8 cellular contexts compared by ENCODE assay signal in genomic region chr17:10295728-10296343, GRCh38.
DNase-seq lines count a peak whose midpoint lies in the region; ATAC-seq and TF ChIP-seq lines count a peak whose summit lies in the region.

No MANE protein-coding gene starts in this region.

- 0 out of 2 replicates have a peak overlapping the region, but pooled peaks have one; percentile 67 for H3K27ac Mint-ChIP-seq in GM23338
- no peak overlapping the region for H3K27ac Mint-ChIP-seq in stimulated activated effector memory CD8-positive, alpha-beta T cell treated with anti-CD3 and anti-CD28 coated beads, Interleukin-12 subunit alpha, Interleukin-12 subunit beta, amount 100 ng/mL, for 72 hours

- H3K9me3 Mint-ChIP-seq in GM23338 = peaks cover 3% of the 10 kb centered on the region; the same call in 1 of the 3 replicates
- no peaks in the 10 kb centered on the region for H3K9me3 Mint-ChIP-seq in stimulated activated effector memory CD8-positive, alpha-beta T cell treated with anti-CD3 and anti-CD28 coated beads, Interleukin-12 subunit alpha, Interleukin-12 subunit beta, amount 100 ng/mL, for 72 hours

- peaks cover 10% of the 10 kb centered on the region for H3K4me1 Mint-ChIP-seq in GM23338
- peaks cover 10% of the 10 kb centered on the region for H3K4me1 Mint-ChIP-seq in stimulated activated effector memory CD8-positive, alpha-beta T cell treated with anti-CD3 and anti-CD28 coated beads, Interleukin-12 subunit alpha, Interleukin-12 subunit beta, amount 100 ng/mL, for 72 hours

- no peak overlapping the region for H3K4me3 Mint-ChIP-seq in GM23338
- no peak overlapping the region for H3K4me3 Mint-ChIP-seq in stimulated activated effector memory CD8-positive, alpha-beta T cell treated with anti-CD3 and anti-CD28 coated beads, Interleukin-12 subunit alpha, Interleukin-12 subunit beta, amount 100 ng/mL, for 72 hours

- intact Hi-C loops in ascending aorta (cut with DNase I) = no loop called here

- H3K9me2 ChIP-seq in GM23338 (ENCODE audit: insufficient read depth) = 0 out of 2 replicates have a peak, but pooled peaks cover 11% of the 10 kb centered on the region

- H3K27me3 ChIP-seq in GM23338 (ENCODE audit: insufficient read depth) = no peaks in the 10 kb centered on the region
- H3K27me3 ChIP-seq in ascending aorta = no peaks in the 10 kb centered on the region

- no peaks in the 10 kb centered on the region for H3K36me3 ChIP-seq in GM23338 (ENCODE audit: insufficient read depth)
- no peaks in the 10 kb centered on the region for H3K36me3 ChIP-seq in ascending aorta

- no peaks in the 10 kb centered on the region for H3K36me3 Mint-ChIP-seq in GM23338 (ENCODE audit: low read depth)
- H3K36me3 Mint-ChIP-seq in stimulated activated effector memory CD8-positive, alpha-beta T cell treated with anti-CD3 and anti-CD28 coated beads, Interleukin-12 subunit alpha, Interleukin-12 subunit beta, amount 100 ng/mL, for 72 hours = no peaks in the 10 kb centered on the region

- no peaks in the 10 kb centered on the region for H3K79me2 ChIP-seq in GM23338 (replicated peaks; ENCODE audit: insufficient read depth)

- TF ChIP-seq CTCF in GM23338 (conservative IDR thresholded peaks at IDR 0.05; ENCODE audit: low read depth in 2 of 2) (peak; percentile 91 to 92), ascending aorta (IDR thresholded peaks at IDR 0.05) (peak in 2 of 3 experiments; percentile 9 to 42)

- no peaks in the 10 kb centered on the region for H3F3A ChIP-seq in GM23338 (replicated peaks; ENCODE audit: low read depth)

- peak; percentile 80 for DNase-seq in Daoy (ENCODE audit: low read depth)
- DNase-seq in GM23338 (ENCODE audit: low spot score) = peak; percentile 88
- DNase-seq in NOMO-1 treated with dmso at 0.1 percent for 144 hours (lab: John Stamatoyannopoulos, UW; ENCODE audit: unreplicated experiment) = peak; percentile 30
- DNase-seq in ascending aorta (ENCODE audit: low spot score in 2 of 2) = no peak
- peak; percentile 75 for DNase-seq in inferior parietal cortex (ENCODE audit: extremely low spot score)
- DNase-seq in stimulated activated effector memory CD8-positive, alpha-beta T cell treated with anti-CD3 and anti-CD28 coated beads, Interleukin-12 subunit alpha, Interleukin-12 subunit beta, amount 100 ng/mL, for 72 hours (ENCODE audit: low spot score in 2 of 2) = no peak
- no peak for DNase-seq in activated effector memory CD4-positive, alpha-beta T cell treated with Interleukin-2 at 50 U/mL for 16 hours

- H3K4me3 ChIP-seq in GM23338 = no peak overlapping the region
- H3K4me3 ChIP-seq in ascending aorta = no peak overlapping the region

- H3K27me3 Mint-ChIP-seq in GM23338 (ENCODE audit: insufficient read depth, low read depth, poor library complexity) = no peaks in the 10 kb centered on the region

- no peaks in the 10 kb centered on the region for H4K20me1 ChIP-seq in GM23338 (replicated peaks; ENCODE audit: insufficient read depth)

- peaks cover 7% of the 10 kb centered on the region; the same call in 1 of the 2 replicates for H3K4me1 ChIP-seq in GM23338 (ENCODE audit: insufficient read depth)
- H3K4me1 ChIP-seq in ascending aorta = no peaks in the 10 kb centered on the region

- ATAC-seq in GM23338 = peak; percentile 97
- peak; percentile 44 for ATAC-seq in stimulated activated effector memory CD8-positive, alpha-beta T cell treated with anti-CD3 and anti-CD28 coated beads, Interleukin-12 subunit alpha, Interleukin-12 subunit beta, amount 100 ng/mL, for 72 hours
- ATAC-seq in GM18858 (IDR thresholded peaks at IDR 0.05; ENCODE audit: unreplicated experiment) = no peak

- no peak overlapping the region for H3K4me2 ChIP-seq in GM23338

- no peak overlapping the region for H2AFZ ChIP-seq in GM23338

- H3K9me3 ChIP-seq in ascending aorta = no peaks in the 10 kb centered on the region

- no peak overlapping the region for H3K27ac ChIP-seq in GM23338 (ENCODE audit: low read depth)
- H3K27ac ChIP-seq in ascending aorta = no peak overlapping the region

TF ChIP-seq in GM23338, 12 proteins besides CTCF, POLR2A, EP300 and RAD21:
- TF ChIP-seq REST (IDR thresholded peaks at IDR 0.05; ENCODE audit: unreplicated experiment) = no peak
- TF ChIP-seq JUNB (IDR thresholded peaks at IDR 0.05; ENCODE audit: unreplicated experiment) = no peak
- no peak for TF ChIP-seq EZH2phosphoT487 (IDR thresholded peaks at IDR 0.05; ENCODE audit: unreplicated experiment)
- no peak for TF ChIP-seq ZNF331 (CRISPR knock-in tag; IDR thresholded peaks at IDR 0.05; ENCODE audit: low read depth)
- TF ChIP-seq ZNF114 (CRISPR knock-in tag; IDR thresholded peaks at IDR 0.05) = no peak
- TF ChIP-seq, protein P1, sequence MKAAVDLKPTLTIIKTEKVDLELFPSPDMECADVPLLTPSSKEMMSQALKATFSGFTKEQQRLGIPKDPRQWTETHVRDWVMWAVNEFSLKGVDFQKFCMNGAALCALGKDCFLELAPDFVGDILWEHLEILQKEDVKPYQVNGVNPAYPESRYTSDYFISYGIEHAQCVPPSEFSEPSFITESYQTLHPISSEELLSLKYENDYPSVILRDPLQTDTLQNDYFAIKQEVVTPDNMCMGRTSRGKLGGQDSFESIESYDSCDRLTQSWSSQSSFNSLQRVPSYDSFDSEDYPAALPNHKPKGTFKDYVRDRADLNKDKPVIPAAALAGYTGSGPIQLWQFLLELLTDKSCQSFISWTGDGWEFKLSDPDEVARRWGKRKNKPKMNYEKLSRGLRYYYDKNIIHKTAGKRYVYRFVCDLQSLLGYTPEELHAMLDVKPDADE (IDR thresholded peaks at IDR 0.05) = no peak
TF ChIP-seq in GM23338: peak in this region for 0.

Comparison
In these comparisons a context has a peak if more than half of its experiments do, and no peak if none do; other contexts are left out.
1. DNase-seq: peak in Daoy (single experiment), GM23338 (single experiment), NOMO-1 treated with dmso at 0.1 percent for 144 hours (single experiment) and inferior parietal cortex (single experiment); none in ascending aorta (0 of 2), stimulated activated effector memory CD8-positive, alpha-beta T cell treated with anti-CD3 and anti-CD28 coated beads, Interleukin-12 subunit alpha, Interleukin-12 subunit beta, amount 100 ng/mL, for 72 hours (0 of 2) and activated effector memory CD4-positive, alpha-beta T cell treated with Interleukin-2 at 50 U/mL for 16 hours (single experiment).